8 cellular contexts compared by ENCODE assay signal in the genomic region with DNA sequence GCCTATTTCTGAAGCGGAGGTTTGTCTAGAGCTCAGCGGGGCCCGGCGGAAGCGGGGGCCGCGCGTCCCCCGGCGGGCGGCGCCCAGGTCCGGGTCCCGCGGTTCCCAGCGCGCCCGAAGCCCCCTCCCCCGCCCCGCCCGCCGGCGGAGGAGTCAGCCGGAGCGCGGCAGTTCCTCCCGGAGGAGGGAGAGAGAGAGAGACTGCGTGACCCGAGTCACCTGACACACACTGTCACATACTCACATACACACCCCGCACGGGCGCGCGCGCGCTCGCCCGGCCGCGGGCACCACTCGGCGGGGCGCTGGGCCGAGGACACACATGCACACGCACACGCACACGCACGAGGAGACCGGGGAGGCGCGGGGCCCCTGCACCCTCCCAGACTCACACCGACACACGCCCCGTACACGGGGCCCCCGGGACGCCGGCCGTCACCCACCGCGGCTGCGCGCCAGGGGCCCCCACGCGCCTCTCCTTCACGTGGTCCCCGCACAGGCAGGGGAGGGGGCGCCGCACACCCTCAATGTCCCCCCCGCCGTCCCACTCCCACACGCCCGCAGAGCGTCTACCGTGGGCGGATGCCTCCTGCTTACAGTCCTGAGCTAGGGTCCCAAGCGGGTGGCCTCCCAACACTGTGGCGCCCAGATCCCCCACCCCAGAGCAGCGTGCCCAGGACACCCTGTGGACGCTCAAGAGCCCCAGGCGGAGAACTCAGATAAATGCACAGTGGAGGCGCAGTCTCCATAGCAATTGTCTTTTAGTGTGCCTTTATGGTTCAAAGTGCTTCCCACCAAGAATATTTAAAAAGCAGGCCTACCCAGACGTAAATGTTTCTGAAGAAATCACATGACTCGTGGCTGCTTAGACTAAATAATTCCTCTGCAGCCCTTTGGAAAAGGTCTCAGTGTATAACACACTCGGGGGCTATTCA. TPM values are rescaled to one million over a fixed set of nuclear protein-coding genes. Genes with fewer than 3 reads are reported as not detected.
DNase-seq lines count a peak whose midpoint lies in the region; ATAC-seq and TF ChIP-seq lines count a peak whose summit lies in the region.

A gene with protein sequence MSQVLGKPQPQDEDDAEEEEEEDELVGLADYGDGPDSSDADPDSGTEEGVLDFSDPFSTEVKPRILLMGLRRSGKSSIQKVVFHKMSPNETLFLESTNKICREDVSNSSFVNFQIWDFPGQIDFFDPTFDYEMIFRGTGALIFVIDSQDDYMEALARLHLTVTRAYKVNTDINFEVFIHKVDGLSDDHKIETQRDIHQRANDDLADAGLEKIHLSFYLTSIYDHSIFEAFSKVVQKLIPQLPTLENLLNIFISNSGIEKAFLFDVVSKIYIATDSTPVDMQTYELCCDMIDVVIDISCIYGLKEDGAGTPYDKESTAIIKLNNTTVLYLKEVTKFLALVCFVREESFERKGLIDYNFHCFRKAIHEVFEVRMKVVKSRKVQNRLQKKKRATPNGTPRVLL (minus strand): TSS at position 203 of the 935 bp plus-strand sequence. CDS start 280 bp downstream, outside the sequence.

- H2BK15ac ChIP-seq in neuronal stem cell (ENCODE audit: low read length), result peak within 1 kb of the TSS; percentile 83

- H3K9me3 ChIP-seq in neuronal stem cell (replicated peaks in 1 of 2; ENCODE audit: control insufficient read depth in 2 of 2, insufficient read depth in 1 of 2, low read depth in 1 of 2, low read length in 2 of 2) (no peaks in the 10 kb centered on the region), tibial artery (no peaks in the 10 kb centered on the region)

- ATAC-seq in GM19467 (IDR thresholded peaks at IDR 0.05; ENCODE audit: unreplicated experiment), result peak; percentile 69

- peak within 1 kb of the TSS; percentile 96 for H3K18ac ChIP-seq in neuronal stem cell (ENCODE audit: low read length)

- intact Hi-C loops in tibial artery (cut with DNase I; ENCODE audit: low total_unique reads), result loop anchor here (10.0 kb wide), 1 partner anchor 48 kb away; no protein-coding TSS in a partner anchor

- peak within 1 kb of the TSS; percentile 67 for H2BK5ac ChIP-seq in neuronal stem cell (ENCODE audit: low read length)

- H3K9ac ChIP-seq in neuronal stem cell (ENCODE audit: low read depth, low read length, poor library complexity), result peak within 1 kb of the TSS; percentile 95

- H4K91ac ChIP-seq in neuronal stem cell (ENCODE audit: low read depth, low read length, poor library complexity), result peak within 1 kb of the TSS; percentile 2

- H3K4me2 ChIP-seq in neuronal stem cell (ENCODE audit: insufficient read depth, low read length, poor library complexity, severe bottlenecking), result peak within 1 kb of the TSS; percentile 97

- H2AFZ ChIP-seq in neuronal stem cell (ENCODE audit: low read length), result peak within 1 kb of the TSS; percentile 98

- peak within 1 kb of the TSS; percentile 26 for H3K4ac ChIP-seq in neuronal stem cell (ENCODE audit: low read length)

- H3K23ac ChIP-seq in neuronal stem cell (ENCODE audit: low read depth, low read length, poor library complexity), result peak within 1 kb of the TSS; percentile 58

- TF ChIP-seq CTCF in HL-60 (IDR thresholded peaks at IDR 0.05; ENCODE audit: insufficient read depth, low read length) (no peak), tibial artery (IDR thresholded peaks at IDR 0.05) (no peak)

- H3K79me1 ChIP-seq in neuronal stem cell (ENCODE audit: low read depth, low read length), result no peaks in the 10 kb centered on the region

- peak within 1 kb of the TSS; percentile 11 for H2BK120ac ChIP-seq in neuronal stem cell (ENCODE audit: low read depth, low read length)

- DNase-seq in COLO668 (lab: John Stamatoyannopoulos, UW; ENCODE audit: unreplicated experiment), result peak; percentile 72
- peak; percentile 83 to 87 for DNase-seq in HL-60 (ENCODE audit: low read depth in 1 of 2, low spot score in 1 of 2)
- peak; percentile 82 for DNase-seq in OCI-M1 (lab: John Stamatoyannopoulos, UW)
- peak; percentile 51 for DNase-seq in activated effector memory CD4-positive, alpha-beta T cell treated with Interleukin-2 at 50 U/mL for 16 hours
- DNase-seq in foreskin melanocyte, result peak; percentile 73
- no peak for DNase-seq in neuronal stem cell (ENCODE audit: low spot score)
- peak; percentile 81 to 89 for DNase-seq in tibial artery

- WGBS in neuronal stem cell (ENCODE audit: extremely low coverage in 2 of 2, insufficient read length in 2 of 2, insufficient replicate concordance in 1 of 2), 2 donors, result no CpG with 5 or more reads among the region's 85 CpGs

- peak within 1 kb of the TSS; percentile 91 for H3K27ac ChIP-seq in HL-60 (replicated peaks)
- H3K27ac ChIP-seq in neuronal stem cell (replicated peaks; ENCODE audit: low read length), result no peak within 1 kb of the TSS
- H3K27ac ChIP-seq in tibial artery, result peak within 1 kb of the TSS; percentile 78 to 85

- H3K4me1 ChIP-seq in neuronal stem cell (ENCODE audit: control insufficient read depth in 2 of 2, insufficient read depth in 1 of 2, low read depth in 1 of 2, low read length in 2 of 2) (peaks cover 4 to 16% of the 10 kb centered on the region in 2 donors), tibial artery (peaks cover 0 to 24% (median 7%) of the 10 kb centered on the region in 4 donors)

- no peaks in the 10 kb centered on the region for H3K36me3 ChIP-seq in neuronal stem cell (replicated peaks in 1 of 2; ENCODE audit: control insufficient read depth in 2 of 2, insufficient read depth in 2 of 2, low read length in 2 of 2)
- no peaks in the 10 kb centered on the region for H3K36me3 ChIP-seq in tibial artery

- H2BK12ac ChIP-seq in neuronal stem cell (ENCODE audit: low read length), result no peak within 1 kb of the TSS

- H3K14ac ChIP-seq in neuronal stem cell (ENCODE audit: low read length), result peak within 1 kb of the TSS; percentile 77

- H3K4me3 ChIP-seq in HL-60 (replicated peaks; ENCODE audit: insufficient read depth, low read length) (peak within 1 kb of the TSS; percentile 91), neuronal stem cell (ENCODE audit: low read length in 2 of 2) (peak within 1 kb of the TSS; percentile 81 to 97), tibial artery (peak within 1 kb of the TSS; percentile 67 to 95)

- H3K27me3 ChIP-seq in HL-60 (ENCODE audit: insufficient read depth, poor library complexity, severe bottlenecking) (no peaks in the 10 kb centered on the region), neuronal stem cell (ENCODE audit: control insufficient read depth in 3 of 3, insufficient read depth in 3 of 3, low read depth in 1 of 3, low read length in 3 of 3) (peaks cover 0 to 20% (median 13%) of the 10 kb centered on the region in 3 experiments), tibial artery (no peaks in the 10 kb centered on the region)

- no peak within 1 kb of the TSS for H4K8ac ChIP-seq in neuronal stem cell (ENCODE audit: low read depth, low read length)

- H2AK5ac ChIP-seq in neuronal stem cell (ENCODE audit: low read depth, low read length), result no peak within 1 kb of the TSS

RNA-seq across cellular contexts. Expression of the gene that starts here (rescaled TPM):
- 7.7 TPM for polyA plus RNA-seq in neuronal stem cell (2013, experiment 1 of 2)
- 7.7 TPM for polyA plus RNA-seq in neuronal stem cell (2013, experiment 2 of 2)
